In the genomic region with DNA sequence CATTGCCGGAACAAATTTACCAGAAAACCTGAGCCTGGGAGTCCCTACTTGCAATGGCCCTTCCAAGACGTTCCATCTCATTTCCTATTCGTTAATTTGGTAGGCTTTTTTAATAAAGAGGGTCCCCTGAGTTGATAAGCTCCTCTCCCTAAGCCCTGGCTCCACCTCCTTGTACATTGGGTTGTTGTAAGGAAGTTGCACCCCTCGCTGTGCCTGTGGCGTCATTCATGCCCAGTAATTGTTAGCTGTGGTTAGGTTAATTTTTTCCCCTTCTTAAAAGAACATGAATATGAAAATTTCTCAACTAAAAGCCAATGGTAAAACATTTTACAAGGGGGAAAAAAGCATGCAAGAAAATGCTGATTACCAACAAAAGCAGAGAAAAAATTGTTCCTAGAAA, we compare ENCODE assay signal across 21 cellular contexts.
"Had no signal": no experiment of that assay in that cellular context is flagged by ENCODE, and none has a peak within 500 bp of the region (broad histone marks: within the 10 kb centered on the region; RNA-seq: fewer than 3 reads in every experiment).

No MANE protein-coding gene starts in this region.

- H3K4me1 ChIP-seq: parathyroid adenoma, right atrium auricular region, testis, transverse colon had no signal

- FAIRE-seq: endothelial cell of umbilical vein, TTC549 had no signal

- H3K27me3 ChIP-seq: right atrium auricular region, testis, transverse colon had no signal

- H3K36me3 ChIP-seq: right atrium auricular region, transverse colon had no signal

- H3K9me3 ChIP-seq: testis, transverse colon had no signal

- H3K4me3 ChIP-seq: right atrium auricular region, testis, transverse colon had no signal

- H3K27ac ChIP-seq: parathyroid adenoma, right atrium auricular region, testis, transverse colon, VCaP had no signal

- DNase-seq: activated CD4-positive, alpha-beta memory T cell treated with anti-CD3 and anti-CD28 coated beads for 36 hours; activated CD4-positive, alpha-beta T cell treated with anti-CD3 and anti-CD28 coated beads, Interleukin-2, amount 10 ng/mL, durations not matched to agents 24 days and 14 days; activated CD4-positive, CD25-positive, alpha-beta regulatory T cell treated with anti-CD3 and anti-CD28 coated beads, Interleukin-2, amount 50 U/mL, for 72 hours; activated naive CD8-positive, alpha-beta T cell treated with anti-CD3 and anti-CD28 coated beads, Interleukin-2, amount 50 U/mL, for 24 hours; activated T-cell treated with anti-CD3 and anti-CD28 coated beads, Interleukin-2, amount 50 U/mL, for 4 hours; amygdala; caudate nucleus; head of caudate nucleus; hypothalamus; immature natural killer cell; naive B cell; nucleus accumbens; stimulated activated CD4-positive, alpha-beta T cell treated with anti-CD3 and anti-CD28 coated beads, Interleukin-2, amount 100 ng/mL, for 48 hours; stimulated activated naive CD8-positive, alpha-beta T cell treated with anti-CD3 and anti-CD28 coated beads, Interleukin-15, Interleukin-2, amounts not matched to agents 100 U/mL and 50 U/mL, for 24 hours; testis; transverse colon had no signal
